1 cellular context compared by ENCODE assay signal in the genomic region with DNA sequence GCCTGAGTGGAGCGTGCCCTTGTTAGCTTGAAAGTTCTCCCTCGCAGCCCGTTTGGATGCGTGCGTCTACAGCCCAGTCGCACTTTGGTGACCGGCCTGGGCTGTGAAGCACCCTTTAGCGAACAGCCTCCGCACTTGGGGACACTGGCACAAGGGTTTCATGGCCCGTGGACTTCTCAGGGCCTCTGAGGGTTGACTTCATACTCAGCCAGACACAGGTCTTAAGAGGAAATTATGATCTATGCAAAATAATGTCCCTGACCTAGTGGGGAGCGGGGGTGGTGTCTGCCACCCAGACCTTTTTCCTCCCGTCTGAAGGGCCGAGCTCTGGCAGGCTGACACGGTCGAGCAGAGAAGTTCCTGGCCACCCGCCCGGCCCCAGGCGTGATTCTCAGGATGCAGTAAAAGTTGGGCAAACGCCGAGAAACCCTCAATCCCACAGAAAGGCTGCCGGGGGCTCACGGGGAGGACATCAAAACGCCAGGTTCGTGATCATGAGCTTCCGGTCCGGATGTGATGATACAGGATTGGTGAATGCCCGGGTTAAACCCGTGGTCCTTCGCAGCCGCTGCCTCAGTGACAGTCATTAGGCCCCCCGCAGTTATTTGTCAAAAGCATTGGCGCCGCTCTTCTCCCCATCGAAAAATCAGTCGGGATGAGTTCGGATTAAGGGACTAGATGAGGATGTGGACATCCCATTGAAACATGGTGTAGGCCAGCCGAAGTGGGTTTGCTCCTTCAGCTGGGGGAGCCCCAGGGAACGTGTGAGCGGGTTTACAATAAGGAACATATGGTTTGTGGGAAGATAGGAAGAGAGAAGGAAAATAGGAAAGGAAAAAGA.
TF ChIP-seq lines count a peak whose summit lies in the region.

No MANE protein-coding gene starts in this region.

TF ChIP-seq in H1, 55 proteins besides CTCF, POLR2A, EP300 and RAD21:
- TF ChIP-seq CBX5 (IDR thresholded peaks at IDR 0.05; ENCODE audit: low read depth, low read length) (no peak), EZH2 (IDR thresholded peaks at IDR 0.05; ENCODE audit: low read depth, low read length, severe bottlenecking) (peak; percentile 63), CTBP2 (IDR thresholded peaks at IDR 0.05; ENCODE audit: borderline replicate concordance, insufficient read depth, insufficient read length, low read length) (peak; percentile 47), KDM5A (IDR thresholded peaks at IDR 0.05; ENCODE audit: low read length) (no peak), BRCA1 (IDR thresholded peaks at IDR 0.05; ENCODE audit: low read depth, low read length) (no peak), SUZ12 (IDR thresholded peaks at IDR 0.05; ENCODE audit: low read length) (peak; percentile 50), PHF8 (conservative IDR thresholded peaks at IDR 0.05; ENCODE audit: low read depth, low read length) (no peak), RNF2 (IDR thresholded peaks at IDR 0.05; ENCODE audit: borderline replicate concordance, low read depth, low read length, missing control alignments, poor library complexity, severe bottlenecking) (peak; percentile 86), HDAC2 (IDR thresholded peaks at IDR 0.05; ENCODE audit: borderline replicate concordance in 1 of 2, low read depth in 2 of 2, low read length in 2 of 2) (no peak), BCL11A (IDR thresholded peaks at IDR 0.05; ENCODE audit: low read depth in 2 of 2, low read length in 2 of 2) (no peak), RFX5 (IDR thresholded peaks at IDR 0.05; ENCODE audit: borderline replicate concordance, low read depth, low read length) (no peak), BACH1 (IDR thresholded peaks at IDR 0.05; ENCODE audit: low read length) (no peak), YY1 (IDR thresholded peaks at IDR 0.05; ENCODE audit: low read depth, low read length) (no peak), POU5F1 (IDR thresholded peaks at IDR 0.05; ENCODE audit: low read depth, low read length) (no peak), SP2 (IDR thresholded peaks at IDR 0.05; ENCODE audit: low read length) (no peak), NANOG (IDR thresholded peaks at IDR 0.05; ENCODE audit: insufficient read depth, low read depth, low read length, poor library complexity, severe bottlenecking) (no peak), CREB1 (IDR thresholded peaks at IDR 0.05) (no peak), CBX8 (IDR thresholded peaks at IDR 0.05; ENCODE audit: borderline replicate concordance, low read depth, low read length) (peak; percentile 5; the same call in 1 of the 2 replicates)
- TF ChIP-seq, protein P1, sequence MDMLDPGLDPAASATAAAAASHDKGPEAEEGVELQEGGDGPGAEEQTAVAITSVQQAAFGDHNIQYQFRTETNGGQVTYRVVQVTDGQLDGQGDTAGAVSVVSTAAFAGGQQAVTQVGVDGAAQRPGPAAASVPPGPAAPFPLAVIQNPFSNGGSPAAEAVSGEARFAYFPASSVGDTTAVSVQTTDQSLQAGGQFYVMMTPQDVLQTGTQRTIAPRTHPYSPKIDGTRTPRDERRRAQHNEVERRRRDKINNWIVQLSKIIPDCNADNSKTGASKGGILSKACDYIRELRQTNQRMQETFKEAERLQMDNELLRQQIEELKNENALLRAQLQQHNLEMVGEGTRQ (IDR thresholded peaks at IDR 0.05; ENCODE audit: low read length): no peak
- TF ChIP-seq, protein P2, sequence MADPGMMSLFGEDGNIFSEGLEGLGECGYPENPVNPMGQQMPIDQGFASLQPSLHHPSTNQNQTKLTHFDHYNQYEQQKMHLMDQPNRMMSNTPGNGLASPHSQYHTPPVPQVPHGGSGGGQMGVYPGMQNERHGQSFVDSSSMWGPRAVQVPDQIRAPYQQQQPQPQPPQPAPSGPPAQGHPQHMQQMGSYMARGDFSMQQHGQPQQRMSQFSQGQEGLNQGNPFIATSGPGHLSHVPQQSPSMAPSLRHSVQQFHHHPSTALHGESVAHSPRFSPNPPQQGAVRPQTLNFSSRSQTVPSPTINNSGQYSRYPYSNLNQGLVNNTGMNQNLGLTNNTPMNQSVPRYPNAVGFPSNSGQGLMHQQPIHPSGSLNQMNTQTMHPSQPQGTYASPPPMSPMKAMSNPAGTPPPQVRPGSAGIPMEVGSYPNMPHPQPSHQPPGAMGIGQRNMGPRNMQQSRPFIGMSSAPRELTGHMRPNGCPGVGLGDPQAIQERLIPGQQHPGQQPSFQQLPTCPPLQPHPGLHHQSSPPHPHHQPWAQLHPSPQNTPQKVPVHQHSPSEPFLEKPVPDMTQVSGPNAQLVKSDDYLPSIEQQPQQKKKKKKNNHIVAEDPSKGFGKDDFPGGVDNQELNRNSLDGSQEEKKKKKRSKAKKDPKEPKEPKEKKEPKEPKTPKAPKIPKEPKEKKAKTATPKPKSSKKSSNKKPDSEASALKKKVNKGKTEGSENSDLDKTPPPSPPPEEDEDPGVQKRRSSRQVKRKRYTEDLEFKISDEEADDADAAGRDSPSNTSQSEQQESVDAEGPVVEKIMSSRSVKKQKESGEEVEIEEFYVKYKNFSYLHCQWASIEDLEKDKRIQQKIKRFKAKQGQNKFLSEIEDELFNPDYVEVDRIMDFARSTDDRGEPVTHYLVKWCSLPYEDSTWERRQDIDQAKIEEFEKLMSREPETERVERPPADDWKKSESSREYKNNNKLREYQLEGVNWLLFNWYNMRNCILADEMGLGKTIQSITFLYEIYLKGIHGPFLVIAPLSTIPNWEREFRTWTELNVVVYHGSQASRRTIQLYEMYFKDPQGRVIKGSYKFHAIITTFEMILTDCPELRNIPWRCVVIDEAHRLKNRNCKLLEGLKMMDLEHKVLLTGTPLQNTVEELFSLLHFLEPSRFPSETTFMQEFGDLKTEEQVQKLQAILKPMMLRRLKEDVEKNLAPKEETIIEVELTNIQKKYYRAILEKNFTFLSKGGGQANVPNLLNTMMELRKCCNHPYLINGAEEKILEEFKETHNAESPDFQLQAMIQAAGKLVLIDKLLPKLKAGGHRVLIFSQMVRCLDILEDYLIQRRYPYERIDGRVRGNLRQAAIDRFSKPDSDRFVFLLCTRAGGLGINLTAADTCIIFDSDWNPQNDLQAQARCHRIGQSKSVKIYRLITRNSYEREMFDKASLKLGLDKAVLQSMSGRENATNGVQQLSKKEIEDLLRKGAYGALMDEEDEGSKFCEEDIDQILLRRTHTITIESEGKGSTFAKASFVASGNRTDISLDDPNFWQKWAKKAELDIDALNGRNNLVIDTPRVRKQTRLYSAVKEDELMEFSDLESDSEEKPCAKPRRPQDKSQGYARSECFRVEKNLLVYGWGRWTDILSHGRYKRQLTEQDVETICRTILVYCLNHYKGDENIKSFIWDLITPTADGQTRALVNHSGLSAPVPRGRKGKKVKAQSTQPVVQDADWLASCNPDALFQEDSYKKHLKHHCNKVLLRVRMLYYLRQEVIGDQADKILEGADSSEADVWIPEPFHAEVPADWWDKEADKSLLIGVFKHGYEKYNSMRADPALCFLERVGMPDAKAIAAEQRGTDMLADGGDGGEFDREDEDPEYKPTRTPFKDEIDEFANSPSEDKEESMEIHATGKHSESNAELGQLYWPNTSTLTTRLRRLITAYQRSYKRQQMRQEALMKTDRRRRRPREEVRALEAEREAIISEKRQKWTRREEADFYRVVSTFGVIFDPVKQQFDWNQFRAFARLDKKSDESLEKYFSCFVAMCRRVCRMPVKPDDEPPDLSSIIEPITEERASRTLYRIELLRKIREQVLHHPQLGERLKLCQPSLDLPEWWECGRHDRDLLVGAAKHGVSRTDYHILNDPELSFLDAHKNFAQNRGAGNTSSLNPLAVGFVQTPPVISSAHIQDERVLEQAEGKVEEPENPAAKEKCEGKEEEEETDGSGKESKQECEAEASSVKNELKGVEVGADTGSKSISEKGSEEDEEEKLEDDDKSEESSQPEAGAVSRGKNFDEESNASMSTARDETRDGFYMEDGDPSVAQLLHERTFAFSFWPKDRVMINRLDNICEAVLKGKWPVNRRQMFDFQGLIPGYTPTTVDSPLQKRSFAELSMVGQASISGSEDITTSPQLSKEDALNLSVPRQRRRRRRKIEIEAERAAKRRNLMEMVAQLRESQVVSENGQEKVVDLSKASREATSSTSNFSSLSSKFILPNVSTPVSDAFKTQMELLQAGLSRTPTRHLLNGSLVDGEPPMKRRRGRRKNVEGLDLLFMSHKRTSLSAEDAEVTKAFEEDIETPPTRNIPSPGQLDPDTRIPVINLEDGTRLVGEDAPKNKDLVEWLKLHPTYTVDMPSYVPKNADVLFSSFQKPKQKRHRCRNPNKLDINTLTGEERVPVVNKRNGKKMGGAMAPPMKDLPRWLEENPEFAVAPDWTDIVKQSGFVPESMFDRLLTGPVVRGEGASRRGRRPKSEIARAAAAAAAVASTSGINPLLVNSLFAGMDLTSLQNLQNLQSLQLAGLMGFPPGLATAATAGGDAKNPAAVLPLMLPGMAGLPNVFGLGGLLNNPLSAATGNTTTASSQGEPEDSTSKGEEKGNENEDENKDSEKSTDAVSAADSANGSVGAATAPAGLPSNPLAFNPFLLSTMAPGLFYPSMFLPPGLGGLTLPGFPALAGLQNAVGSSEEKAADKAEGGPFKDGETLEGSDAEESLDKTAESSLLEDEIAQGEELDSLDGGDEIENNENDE (IDR thresholded peaks at IDR 0.05; ENCODE audit: insufficient replicate concordance, low read length): no peak
